ENCODE assay signal across 3 cellular contexts in genomic region chr2:74534411-74534810, GRCh38.
TF ChIP-seq lines count a peak whose summit lies in the region.

No MANE protein-coding gene starts in this region.

TF ChIP-seq in SK-N-SH, 30 proteins besides CTCF, POLR2A, EP300 and RAD21:
- TF ChIP-seq ZBTB33 (IDR thresholded peaks at IDR 0.05; ENCODE audit: borderline replicate concordance, low read depth) (no peak), FOXM1 (IDR thresholded peaks at IDR 0.05; ENCODE audit: low read depth) (no peak), POLR2AphosphoS5 (IDR thresholded peaks at IDR 0.05; ENCODE audit: low read depth, low read length) (peak; percentile 34; the same call in 1 of the 2 replicates), NFIC (IDR thresholded peaks at IDR 0.05; ENCODE audit: borderline replicate concordance) (no peak)

TF ChIP-seq in SK-N-SH treated with all-trans-retinoic acid at 6 μM for 48 hours, 23 proteins besides CTCF, POLR2A, EP300 and RAD21:
- TF ChIP-seq ZNF565 (CRISPR knock-in tag; conservative IDR thresholded peaks at IDR 0.05; ENCODE audit: low read depth) (no peak), TOX (CRISPR knock-in tag; IDR thresholded peaks at IDR 0.05; ENCODE audit: borderline replicate concordance) (no peak), ISL1 (CRISPR knock-in tag; IDR thresholded peaks at IDR 0.05) (no peak), ZFP30 (CRISPR knock-in tag; IDR thresholded peaks at IDR 0.05) (no peak), PPARA (CRISPR knock-in tag; IDR thresholded peaks at IDR 0.05; ENCODE audit: borderline replicate concordance) (no peak), GLIS3 (CRISPR knock-in tag; IDR thresholded peaks at IDR 0.05) (no peak), CSDC2 (CRISPR knock-in tag; IDR thresholded peaks at IDR 0.05) (no peak), CSRNP3 (CRISPR knock-in tag; IDR thresholded peaks at IDR 0.05) (no peak), ZFP3 (CRISPR knock-in tag; IDR thresholded peaks at IDR 0.05) (no peak), SNAI2 (CRISPR knock-in tag; IDR thresholded peaks at IDR 0.05) (no peak), ESRRG (CRISPR knock-in tag; IDR thresholded peaks at IDR 0.05) (no peak), POU6F1 (CRISPR knock-in tag; IDR thresholded peaks at IDR 0.05; ENCODE audit: borderline replicate concordance, low read depth) (no peak), CREB5 (CRISPR knock-in tag; IDR thresholded peaks at IDR 0.05; ENCODE audit: low read depth) (no peak), TCF4 (CRISPR knock-in tag; IDR thresholded peaks at IDR 0.05; ENCODE audit: borderline replicate concordance) (no peak), PATZ1 (CRISPR knock-in tag; IDR thresholded peaks at IDR 0.05; ENCODE audit: borderline replicate concordance) (no peak), TSHZ2 (CRISPR knock-in tag; IDR thresholded peaks at IDR 0.05) (no peak), ZC3H10 (CRISPR knock-in tag; IDR thresholded peaks at IDR 0.05) (no peak), ZNF8 (CRISPR knock-in tag; IDR thresholded peaks at IDR 0.05) (no peak), ZNF70 (CRISPR knock-in tag; IDR thresholded peaks at IDR 0.05) (no peak), ARNTL (CRISPR knock-in tag; IDR thresholded peaks at IDR 0.05; ENCODE audit: borderline replicate concordance, low read depth) (no peak)
TF ChIP-seq in SK-N-SH treated with all-trans-retinoic acid at 6 μM for 48 hours: peak in this region for 0.

TF ChIP-seq in GM12878, 131 proteins besides CTCF, POLR2A, EP300 and RAD21:
- TF ChIP-seq LARP7 (IDR thresholded peaks at IDR 0.05) (no peak), SPI1 (IDR thresholded peaks at IDR 0.05; ENCODE audit: borderline replicate concordance, insufficient read depth, low read depth, low read length) (no peak), MLLT1 (IDR thresholded peaks at IDR 0.05) (no peak), NR2F1 (conservative IDR thresholded peaks at IDR 0.05) (no peak)
